In the genomic region with DNA sequence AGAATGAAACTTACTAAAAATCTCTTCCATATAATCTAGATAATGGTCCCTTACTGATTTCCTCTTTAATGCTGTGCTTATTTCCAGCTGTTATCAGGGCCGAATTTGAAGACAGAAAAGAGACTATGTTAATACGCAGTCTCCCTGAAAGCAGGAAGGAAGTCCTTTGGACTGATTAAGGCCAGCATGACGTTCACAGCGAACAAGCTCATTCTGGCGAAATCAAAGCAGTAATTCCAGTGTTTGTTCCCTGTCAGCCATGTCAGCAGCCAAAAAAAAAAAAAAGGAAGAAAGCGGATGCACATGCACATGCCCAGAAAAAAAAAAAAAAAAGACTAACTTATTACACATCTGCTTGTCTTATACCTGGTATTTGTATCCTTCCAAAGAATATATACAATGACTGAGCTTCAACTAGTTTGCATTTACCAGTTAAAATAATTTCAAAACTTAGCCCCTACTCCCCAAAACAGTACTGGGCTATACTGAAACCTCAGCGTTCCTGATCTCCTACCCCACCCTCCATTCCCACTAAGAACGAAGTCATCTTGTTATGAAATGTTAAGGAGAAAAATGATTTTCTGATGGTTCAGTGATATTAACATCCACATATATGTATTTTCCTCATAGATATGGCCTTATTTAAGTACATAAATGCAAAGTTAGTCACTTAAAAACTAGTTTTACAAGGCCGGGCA, we compare ENCODE assay signal across 10 cellular contexts. TPM values are rescaled to one million over a fixed set of nuclear protein-coding genes. Genes with fewer than 3 reads are reported as not detected.
DNase-seq lines count a peak whose midpoint lies in the region; ATAC-seq, FAIRE-seq and TF ChIP-seq lines count a peak whose summit lies in the region.
"Had no signal": no experiment of that assay in that cellular context is flagged by ENCODE, and none has a peak within 500 bp of the region (broad histone marks: within the 10 kb centered on the region; RNA-seq: fewer than 3 reads in every experiment).

No MANE protein-coding gene starts in this region.

- H3K4me3 Mint-ChIP-seq in T-helper 17 cell (peak overlapping the region; percentile 19), nephron progenitor cell (no peak overlapping the region)
- no peak overlapping the region for H3K4me3 Mint-ChIP-seq in activated CD4-positive, alpha-beta T cell treated with anti-CD3 and anti-CD28 coated beads for 36 hours

- H3K27ac Mint-ChIP-seq in T-helper 17 cell (no peak overlapping the region), nephron progenitor cell (peak overlapping the region; percentile 65)
- H3K27ac Mint-ChIP-seq in activated CD4-positive, alpha-beta T cell treated with anti-CD3 and anti-CD28 coated beads for 36 hours = no peak overlapping the region

- no peak for FAIRE-seq in RCC 7860 (lab: Jason Lieb, UNC)
- FAIRE-seq: colon had no signal

- H3K4me3 ChIP-seq in AG10803 (ENCODE audit: low read length) (peak overlapping the region; percentile 28), fibroblast of villous mesenchyme (ENCODE audit: low read depth, low read length) (no peak overlapping the region)

- TF ChIP-seq CTCF in AG10803 (conservative IDR thresholded peaks at IDR 0.05; ENCODE audit: low read length) (no peak), fibroblast of villous mesenchyme (IDR thresholded peaks at IDR 0.05; ENCODE audit: insufficient read depth, low read depth, low read length) (no peak), nephron progenitor cell (IDR thresholded peaks at IDR 0.05) (no peak)

- CTCF ChIA-PET in activated CD4-positive, alpha-beta T cell treated with anti-CD3 and anti-CD28 coated beads for 36 hours (lab: Charles Lee) = interaction anchor here (1.2 kb wide), 1 partner anchor 70 kb away, joined by 3 read pairs; no protein-coding TSS in a partner anchor

- H3K4me1 Mint-ChIP-seq in T-helper 17 cell (peaks cover 4% of the 10 kb centered on the region), nephron progenitor cell (no peaks in the 10 kb centered on the region)
- H3K4me1 Mint-ChIP-seq in activated CD4-positive, alpha-beta T cell treated with anti-CD3 and anti-CD28 coated beads for 36 hours = peaks cover 7% of the 10 kb centered on the region

- H3K36me3 Mint-ChIP-seq in T-helper 17 cell (ENCODE audit: low read depth) = peaks cover 4% of the 10 kb centered on the region
- peaks cover 71% of the 10 kb centered on the region for H3K36me3 Mint-ChIP-seq in nephron progenitor cell (ENCODE audit: low read depth)
- H3K36me3 Mint-ChIP-seq in activated CD4-positive, alpha-beta T cell treated with anti-CD3 and anti-CD28 coated beads for 36 hours (ENCODE audit: low read depth) = peaks cover 33% of the 10 kb centered on the region

- no peaks in the 10 kb centered on the region for H3K9me3 ChIP-seq in T-helper 17 cell (ENCODE audit: control insufficient read depth, low read length, poor library complexity, severe bottlenecking)

- DNase-seq in AG10803 (ENCODE audit: low read depth) (peak; percentile 85), T-helper 17 cell (no peak), fibroblast of villous mesenchyme (ENCODE audit: low read depth) (peak; percentile 87), nephron progenitor cell (no peak), RCC 7860 (ENCODE audit: low spot score) (no peak)
- no peak for DNase-seq in stimulated activated CD4-positive, alpha-beta T cell treated with anti-CD3 and anti-CD28 coated beads, Interleukin-4, amount 100 ng/mL, for 24 hours
- DNase-seq in activated CD4-positive, alpha-beta T cell treated with anti-CD3 and anti-CD28 coated beads for 36 hours = no peak
- DNase-seq: activated CD4-positive, alpha-beta T cell treated with anti-CD3 and anti-CD28 coated beads, Interleukin-2, amount 50 U/mL, for 48 hours had no signal

- H3K27me3 Mint-ChIP-seq in T-helper 17 cell = no peaks in the 10 kb centered on the region
- peaks cover 2% of the 10 kb centered on the region for H3K27me3 Mint-ChIP-seq in nephron progenitor cell (ENCODE audit: low read depth, poor library complexity)
- no peaks in the 10 kb centered on the region for H3K27me3 Mint-ChIP-seq in activated CD4-positive, alpha-beta T cell treated with anti-CD3 and anti-CD28 coated beads for 36 hours

- ATAC-seq in T-helper 17 cell (no peak), GM18519 (IDR thresholded peaks at IDR 0.05; ENCODE audit: low FRiP score, unreplicated experiment) (no peak)
- no peak for ATAC-seq in activated CD4-positive, alpha-beta T cell treated with anti-CD3 and anti-CD28 coated beads for 36 hours

- intact Hi-C loops in activated CD4-positive, alpha-beta T cell treated with anti-CD3 and anti-CD28 coated beads for 36 hours (cut with DNase I, micrococcal nuclease) = no loop called here

- POLR2A ChIA-PET in activated CD4-positive, alpha-beta T cell treated with anti-CD3 and anti-CD28 coated beads for 36 hours (lab: Charles Lee) = no interaction called here

- peaks cover 29% of the 10 kb centered on the region for H3K9me3 Mint-ChIP-seq in nephron progenitor cell
- H3K9me3 Mint-ChIP-seq in activated CD4-positive, alpha-beta T cell treated with anti-CD3 and anti-CD28 coated beads for 36 hours (ENCODE audit: low read depth) = peaks cover 6% of the 10 kb centered on the region

RNA-seq across cellular contexts. Expression of a gene that starts 29.0 kb away (rescaled TPM):
- total RNA-seq in T-helper 17 cell (10 to 100 TPM; 69.5 to 85.7 TPM), fibroblast of villous mesenchyme (43.2 and 66.1 TPM in 2 replicates)
- total RNA-seq in activated CD4-positive, alpha-beta T cell treated with anti-CD3 and anti-CD28 coated beads for 36 hours = 100 to 1,000 TPM in 1 of 2 experiments, 10 to 100 TPM in 1; 90.2 to 123 TPM

RNA-seq across cellular contexts. Expression of a gene that starts 29.3 kb away (rescaled TPM):
- total RNA-seq in T-helper 17 cell = 10 to 100 TPM; 14.0 to 14.6 TPM
- 32.5 and 41.0 TPM in 2 replicates for total RNA-seq in fibroblast of villous mesenchyme
- total RNA-seq in activated CD4-positive, alpha-beta T cell treated with anti-CD3 and anti-CD28 coated beads for 36 hours = 10 to 100 TPM; 67.8 to 68.9 TPM

Comparison
In these comparisons a context has a peak if more than half of its experiments do, and no peak if none do; other contexts are left out.
1. DNase-seq: peak in AG10803 (single experiment) and fibroblast of villous mesenchyme (single experiment); none in T-helper 17 cell (0 of 3), nephron progenitor cell (single experiment), stimulated activated CD4-positive, alpha-beta T cell treated with anti-CD3 and anti-CD28 coated beads, Interleukin-4, amount 100 ng/mL, for 24 hours (single experiment), activated CD4-positive, alpha-beta T cell treated with anti-CD3 and anti-CD28 coated beads for 36 hours (single experiment) and RCC 7860 (single experiment).